Comparison of ENCODE assay signal across 28 cellular contexts in the genomic region with DNA sequence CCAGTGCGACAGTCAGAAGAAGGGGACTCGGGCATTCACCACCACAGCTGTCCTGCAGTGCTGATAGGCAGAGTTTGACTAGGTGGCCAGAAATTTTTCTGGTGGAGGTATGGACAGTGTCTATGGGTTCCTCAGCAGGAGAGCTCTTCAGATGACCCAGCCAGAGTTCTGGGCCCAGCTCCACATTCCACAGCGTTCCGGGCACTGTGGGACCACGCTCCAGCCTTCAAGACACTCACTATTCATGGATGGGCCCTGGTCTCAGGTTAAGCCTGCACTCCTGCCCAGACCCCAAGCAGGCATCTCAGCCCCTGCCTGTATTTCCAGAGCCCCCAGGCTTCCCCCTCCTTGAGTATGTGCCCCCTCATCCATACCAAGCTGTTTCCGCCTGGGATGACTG.
"Had no signal": no experiment of that assay in that cellular context is flagged by ENCODE, and none has a peak within 500 bp of the region (broad histone marks: within the 10 kb centered on the region; RNA-seq: fewer than 3 reads in every experiment).

No MANE protein-coding gene starts in this region.

- H3K27me3 Mint-ChIP-seq: activated CD8-positive, alpha-beta T cell treated with anti-CD3 and anti-CD28 coated beads for 36 hours had no signal

- H3K4me3 ChIP-seq: SJSA1 had no signal

- H3K4me3 Mint-ChIP-seq: activated CD8-positive, alpha-beta T cell treated with anti-CD3 and anti-CD28 coated beads for 36 hours; activated T-cell treated with anti-CD3 and anti-CD28 coated beads, Interleukin-2, amount 50 U/mL, for 72 hours; T-helper 1 cell treated with Interleukin-12 subunit alpha and Interleukin-12 subunit beta and Interleukin-4 antibody, amounts not matched to agents 30 μg/mL and 1 μg/mL, for 36 hours had no signal

- H3K27ac ChIP-seq: KMS-11, SJSA1 had no signal

- H3K27ac Mint-ChIP-seq: activated CD8-positive, alpha-beta T cell treated with anti-CD3 and anti-CD28 coated beads for 36 hours; activated T-cell treated with anti-CD3 and anti-CD28 coated beads, Interleukin-2, amount 50 U/mL, for 72 hours; activated T-helper 2 cell treated with anti-CD3 and anti-CD28 coated beads, Interferon-gamma antibody, Interleukin-2, Interleukin-4, amounts not matched to agents 10 μg/mL and 5 μg/mL and 100 μg/mL, durations not matched to agents 14 hours and 24 hours and 36 hours; T-helper 1 cell treated with Interleukin-12 subunit alpha and Interleukin-12 subunit beta and Interleukin-4 antibody, amounts not matched to agents 30 μg/mL and 1 μg/mL, for 36 hours had no signal

- H3K9me3 Mint-ChIP-seq: activated CD8-positive, alpha-beta T cell treated with anti-CD3 and anti-CD28 coated beads for 36 hours; activated T-cell treated with anti-CD3 and anti-CD28 coated beads, Interleukin-2, amount 50 U/mL, for 72 hours; activated T-helper 2 cell treated with anti-CD3 and anti-CD28 coated beads, Interferon-gamma antibody, Interleukin-2, Interleukin-4, amounts not matched to agents 10 μg/mL and 5 μg/mL and 100 μg/mL, durations not matched to agents 14 hours and 24 hours and 36 hours; T-helper 1 cell treated with Interleukin-12 subunit alpha and Interleukin-12 subunit beta and Interleukin-4 antibody, amounts not matched to agents 30 μg/mL and 1 μg/mL, for 36 hours had no signal

- H3K9me3 ChIP-seq: SJSA1 had no signal

- H3K4me2 ChIP-seq: KMS-11 had no signal

- H3K36me3 ChIP-seq: SJSA1 had no signal

- ATAC-seq: activated CD4-positive, CD25-positive, alpha-beta regulatory T cell treated with anti-CD3 and anti-CD28 coated beads, Interleukin-2, amount 50 U/mL, for 24 hours; activated CD8-positive, alpha-beta T cell treated with anti-CD3 and anti-CD28 coated beads for 36 hours; activated T-cell treated with anti-CD3 and anti-CD28 coated beads, Interleukin-2, amount 50 U/mL, for 72 hours; Panc1; SK-N-SH treated with all-trans-retinoic acid at 6 μM for 48 hours had no signal

- DNase-seq: activated CD4-positive, alpha-beta T cell treated with anti-CD3 and anti-CD28 coated beads for 4 hours; activated CD8-positive, alpha-beta memory T cell treated with anti-CD3 and anti-CD28 coated beads, Interleukin-2, amount 50 U/mL, for 4 hours; activated CD8-positive, alpha-beta T cell treated with anti-CD3 and anti-CD28 coated beads for 36 hours; activated gamma-delta T cell treated with Interleukin-2 at 50 U/mL for 16 hours; activated naive CD4-positive, alpha-beta T cell treated with anti-CD3 and anti-CD28 coated beads, Interleukin-2, amount 50 U/mL, for 16 hours; activated T-cell treated with anti-CD3 and anti-CD28 coated beads, Interleukin-2, amount 50 U/mL, for 72 hours; MV-4-11; NCI-H1092 treated with DMSO at 0.1 percent for 48 hours; NCI-H1417 treated with DMSO at 0.1 percent for 48 hours; NCI-H1694; NCI-H2029; NCI-H2107; NCI-H2171 treated with DMSO at 0.1 percent for 48 hours; NCI-H226; NCI-H510A; NCI-H69; NK-92 treated with Interleukin-12 subunit alpha and Interleukin-12 subunit beta, amount 100 ng/mL, for 24 hours; OCI-M1; RPMI8226; SHP77; SW 1271 had no signal

- H3K9ac ChIP-seq: KMS-11 had no signal

- H3K4me1 ChIP-seq: SJSA1 had no signal

- H3K27me3 ChIP-seq: SJSA1 had no signal
